ENCODE assay signal across 1 cellular context in the genomic region with DNA sequence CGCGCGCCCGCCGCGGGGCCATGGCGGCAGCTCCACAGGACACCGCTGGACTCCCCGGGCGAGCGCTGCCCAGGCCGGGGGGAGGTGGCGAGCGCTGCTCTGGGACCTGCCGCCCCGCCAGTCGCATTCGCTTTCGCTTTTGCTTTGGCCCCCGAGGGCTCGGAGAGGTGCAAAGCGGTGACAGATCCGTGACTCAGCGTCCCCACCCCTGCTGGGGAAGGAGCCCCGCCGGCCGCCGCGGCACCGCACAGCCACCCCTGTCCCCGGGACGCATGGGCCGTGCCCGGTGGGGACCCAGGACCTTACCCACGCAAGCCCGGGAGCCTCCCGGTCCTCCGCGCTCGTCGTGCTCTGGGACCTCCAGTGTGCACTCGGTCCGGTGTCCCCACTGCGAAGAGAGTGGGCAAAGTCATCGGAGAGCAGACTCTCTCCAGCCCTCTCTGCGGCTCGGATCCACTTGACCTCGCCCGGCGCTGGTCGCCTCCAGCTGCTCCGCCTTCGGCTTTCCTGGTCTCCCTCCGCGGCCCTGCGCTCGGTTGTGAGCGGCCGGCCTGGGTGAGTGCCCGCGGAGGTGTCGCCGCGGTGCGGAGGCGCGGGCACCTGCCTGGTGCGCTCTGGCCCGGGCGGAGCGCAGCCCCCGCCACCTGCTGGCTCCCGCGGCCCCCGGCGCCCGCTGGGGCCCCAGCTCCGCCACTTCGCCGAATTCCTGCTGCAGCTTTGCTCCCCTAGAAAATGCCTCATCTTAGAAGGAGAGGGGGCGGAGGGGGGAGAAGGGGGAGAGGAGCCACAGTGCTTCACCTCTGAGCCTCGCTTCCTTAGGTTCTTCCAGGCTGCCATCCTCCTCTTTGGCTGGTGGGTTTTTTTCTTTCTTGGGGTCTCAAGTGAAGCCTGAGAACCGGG.
TF ChIP-seq lines count a peak whose summit lies in the region.

A gene with protein sequence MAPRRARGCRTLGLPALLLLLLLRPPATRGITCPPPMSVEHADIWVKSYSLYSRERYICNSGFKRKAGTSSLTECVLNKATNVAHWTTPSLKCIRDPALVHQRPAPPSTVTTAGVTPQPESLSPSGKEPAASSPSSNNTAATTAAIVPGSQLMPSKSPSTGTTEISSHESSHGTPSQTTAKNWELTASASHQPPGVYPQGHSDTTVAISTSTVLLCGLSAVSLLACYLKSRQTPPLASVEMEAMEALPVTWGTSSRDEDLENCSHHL (minus strand): TSS at position 73 of the 900 bp plus-strand sequence. CDS start 51 bp downstream, at position 22.

TF ChIP-seq in HepG2, 621 proteins besides CTCF, POLR2A, EP300 and RAD21 (continued from another document):
- TF ChIP-seq MYC (CRISPR knock-in tag; IDR thresholded peaks at IDR 0.05; ENCODE audit: borderline replicate concordance): 0 out of 2 replicates have a peak, but pooled peaks have one; percentile 14
- peak; percentile 29; the same call in 1 of the 2 replicates for TF ChIP-seq GABPB1 (CRISPR knock-in tag; IDR thresholded peaks at IDR 0.05)
- no peak for TF ChIP-seq ATAD3A (CRISPR knock-in tag; IDR thresholded peaks at IDR 0.05)
- no peak for TF ChIP-seq KDM6A (CRISPR knock-in tag; IDR thresholded peaks at IDR 0.05; ENCODE audit: low read depth)
- TF ChIP-seq ASH2L (IDR thresholded peaks at IDR 0.05; ENCODE audit: insufficient read length, low read depth, low read length): peak; percentile 52
TF ChIP-seq in HepG2: peak in this region for 24.
